17 cellular contexts compared by ENCODE assay signal in the genomic region with DNA sequence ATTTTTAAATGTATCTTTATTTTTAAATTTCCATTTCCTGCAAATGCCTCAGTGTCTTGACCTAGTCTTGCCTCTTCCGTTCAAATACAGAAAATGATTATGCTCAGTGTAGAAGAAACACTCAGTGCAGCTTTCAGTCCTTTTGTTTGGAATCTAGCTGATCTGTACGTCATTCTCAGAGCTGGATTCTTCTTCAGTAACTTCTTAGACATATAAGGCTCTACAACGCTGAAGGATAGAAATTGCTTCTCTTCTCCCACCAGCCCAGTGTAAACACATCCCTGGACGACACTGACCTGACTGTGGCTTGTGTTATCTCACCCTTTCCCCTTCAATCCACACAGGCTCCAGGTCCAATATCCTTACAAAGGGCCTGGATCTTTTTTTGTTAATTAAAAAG. TPM values are rescaled to one million over a fixed set of nuclear protein-coding genes. Genes with fewer than 3 reads are reported as not detected.
A peak's percentile ranks its signal among the peaks of the same experiment; 100 is the strongest.
DNase-seq lines count a peak whose midpoint lies in the region; ATAC-seq, FAIRE-seq and TF ChIP-seq lines count a peak whose summit lies in the region.
"Had no signal": no experiment of that assay in that cellular context is flagged by ENCODE, and none has a peak within 500 bp of the region (broad histone marks: within the 10 kb centered on the region; RNA-seq: fewer than 3 reads in every experiment).

No MANE protein-coding gene starts in this region.

- H3K4me3 Mint-ChIP-seq in astrocyte (ENCODE audit: unreplicated experiment), result no peak overlapping the region
- peak overlapping the region; percentile 45 for H3K4me3 Mint-ChIP-seq in neural crest cell
- H3K4me3 Mint-ChIP-seq in osteocyte (ENCODE audit: unreplicated experiment), result no peak overlapping the region
- H3K4me3 Mint-ChIP-seq: activated CD8-positive, alpha-beta memory T cell treated with anti-CD3 and anti-CD28 coated beads, Interleukin-2, amount 10 ng/mL, durations not matched to agents 7 days and 5 days; effector memory CD8-positive, alpha-beta T cell; immature natural killer cell; T-helper 17 cell had no signal

- H3K79me2 ChIP-seq in astrocyte (ENCODE audit: insufficient read depth, low read length), result peaks cover 18% of the 10 kb centered on the region

- no peak overlapping the region for H2AFZ ChIP-seq in astrocyte (ENCODE audit: low read depth, low read length)

- no peak for FAIRE-seq in astrocyte (lab: Jason Lieb, UNC)
- FAIRE-seq: bronchial epithelial cell, HTR-8/SVneo had no signal

- no peaks in the 10 kb centered on the region for H3K27me3 Mint-ChIP-seq in astrocyte (ENCODE audit: low read depth, unreplicated experiment)
- peaks cover 9% of the 10 kb centered on the region for H3K27me3 Mint-ChIP-seq in neural crest cell (ENCODE audit: low read depth)
- no peaks in the 10 kb centered on the region for H3K27me3 Mint-ChIP-seq in osteocyte (ENCODE audit: unreplicated experiment)

- peaks cover 7% of the 10 kb centered on the region for H3K9me3 Mint-ChIP-seq in astrocyte (ENCODE audit: unreplicated experiment)
- H3K9me3 Mint-ChIP-seq in neural crest cell, result peaks cover 8% of the 10 kb centered on the region
- H3K9me3 Mint-ChIP-seq in osteocyte (ENCODE audit: unreplicated experiment), result peaks cover 5% of the 10 kb centered on the region
- H3K9me3 Mint-ChIP-seq: effector memory CD8-positive, alpha-beta T cell; immature natural killer cell had no signal

- H3K4me1 ChIP-seq in astrocyte (ENCODE audit: insufficient read depth, low read length) (peaks cover 12% of the 10 kb centered on the region), tibial nerve (peaks cover 0 to 33% (median 11%) of the 10 kb centered on the region in 4 donors), left lung (peaks cover 0 to 12% of the 10 kb centered on the region in 2 donors)

- H3K4me3 ChIP-seq in astrocyte (ENCODE audit: insufficient read depth, low read depth, low read length) (no peak overlapping the region), tibial nerve (no peak overlapping the region), left lung (no peak overlapping the region)
- H3K4me3 ChIP-seq: BLaER1 had no signal

- H3K4me1 Mint-ChIP-seq in astrocyte (ENCODE audit: low read depth, unreplicated experiment) (peaks cover 40% of the 10 kb centered on the region), neural crest cell (peaks cover 41% of the 10 kb centered on the region), osteocyte (ENCODE audit: unreplicated experiment) (peaks cover 22% of the 10 kb centered on the region)

- TF ChIP-seq CTCF in astrocyte (IDR thresholded peaks at IDR 0.05; ENCODE audit: insufficient read depth, low read depth, low read length) (no peak), neural crest cell (conservative IDR thresholded peaks at IDR 0.05) (no peak), tibial nerve (IDR thresholded peaks at IDR 0.05) (no peak), left lung (IDR thresholded peaks at IDR 0.05) (no peak), osteocyte (IDR thresholded peaks at IDR 0.05) (no peak)

- TF ChIP-seq EP300 in tibial nerve (IDR thresholded peaks at IDR 0.05), result no peak

- intact Hi-C loops in left lung (cut with DNase I), result no loop called here

- H3K36me3 Mint-ChIP-seq in astrocyte (ENCODE audit: low read depth, unreplicated experiment), result peaks cover 2% of the 10 kb centered on the region
- H3K36me3 Mint-ChIP-seq in neural crest cell (ENCODE audit: low read depth), result no peaks in the 10 kb centered on the region
- no peaks in the 10 kb centered on the region for H3K36me3 Mint-ChIP-seq in osteocyte (ENCODE audit: unreplicated experiment)
- H3K36me3 Mint-ChIP-seq: activated CD8-positive, alpha-beta memory T cell treated with anti-CD3 and anti-CD28 coated beads, Interleukin-2, amount 10 ng/mL, durations not matched to agents 7 days and 5 days; immature natural killer cell had no signal

- no peak for TF ChIP-seq POLR2A in tibial nerve (IDR thresholded peaks at IDR 0.05)

- no peak overlapping the region for H3K9ac ChIP-seq in astrocyte (ENCODE audit: low read length)
- H3K9ac ChIP-seq: BLaER1 had no signal

- H3K4me2 ChIP-seq in astrocyte (ENCODE audit: low read length), result no peak overlapping the region
- H3K4me2 ChIP-seq: BLaER1 had no signal

- H3K9me3 ChIP-seq in astrocyte (ENCODE audit: insufficient read depth, low read depth, low read length) (peaks cover 5% of the 10 kb centered on the region), tibial nerve (peaks cover 0 to 9% (median 0%) of the 10 kb centered on the region in 4 donors), left lung (no peaks in the 10 kb centered on the region)

- H3K27ac Mint-ChIP-seq in astrocyte (ENCODE audit: unreplicated experiment), result peak overlapping the region; percentile 76
- no peak overlapping the region for H3K27ac Mint-ChIP-seq in neural crest cell (ENCODE audit: unreplicated experiment)
- H3K27ac Mint-ChIP-seq in osteocyte (ENCODE audit: unreplicated experiment), result no peak overlapping the region
- H3K27ac Mint-ChIP-seq: activated CD8-positive, alpha-beta memory T cell treated with anti-CD3 and anti-CD28 coated beads, Interleukin-2, amount 10 ng/mL, durations not matched to agents 7 days and 5 days; immature natural killer cell; T-helper 17 cell had no signal

- no peak for ATAC-seq in left lung
- ATAC-seq in HG02870 (IDR thresholded peaks at IDR 0.05; ENCODE audit: unreplicated experiment), result no peak
- ATAC-seq: activated CD8-positive, alpha-beta memory T cell treated with anti-CD3 and anti-CD28 coated beads, Interleukin-2, amount 10 ng/mL, durations not matched to agents 7 days and 5 days; effector memory CD8-positive, alpha-beta T cell; T-helper 17 cell had no signal

- WGBS in tibial nerve, 2 donors, result 22 to 31% methylated on average over 4 of the region's 4 CpGs

- H3K27ac ChIP-seq in astrocyte (ENCODE audit: low read depth, low read length), result no peak overlapping the region
- peak overlapping the region in 3 of 4 donors; percentile 2 to 56 (median 50) for H3K27ac ChIP-seq in tibial nerve
- H3K27ac ChIP-seq in left lung, result peak overlapping the region in 1 of 2 donors; percentile 33
- H3K27ac ChIP-seq: BLaER1 had no signal

- peak; percentile 64 for DNase-seq in astrocyte (ENCODE audit: low read depth)
- peak; percentile 52 for DNase-seq in fibroblast of peridontal ligament (ENCODE audit: extremely low read depth)
- no peak for DNase-seq in neural crest cell (ENCODE audit: low read depth, low spot score)
- DNase-seq in tibial nerve (ENCODE audit: low spot score in 2 of 2), result no peak
- DNase-seq in left lung, result no peak
- no peak for DNase-seq in osteocyte (ENCODE audit: extremely low spot score, unreplicated experiment)
- DNase-seq: activated CD8-positive, alpha-beta memory T cell treated with anti-CD3 and anti-CD28 coated beads, Interleukin-2, amount 10 ng/mL, durations not matched to agents 7 days and 5 days; activated naive CD4-positive, alpha-beta T cell treated with Interleukin-2 at 50 U/mL for 16 hours; DMS153; effector memory CD8-positive, alpha-beta T cell; immature natural killer cell; stimulated activated CD4-positive, alpha-beta T cell treated with anti-CD3 and anti-CD28 coated beads, Interleukin-4, amount 100 ng/mL, for 1 hour; T-helper 17 cell had no signal

- no peaks in the 10 kb centered on the region for H3K36me3 ChIP-seq in astrocyte (ENCODE audit: insufficient read depth, low read length)
- no peaks in the 10 kb centered on the region for H3K36me3 ChIP-seq in tibial nerve
- H3K36me3 ChIP-seq in left lung, result no peaks in the 10 kb centered on the region
- H3K36me3 ChIP-seq: BLaER1 had no signal

- peaks cover under 1% of the 10 kb centered on the region for H4K20me1 ChIP-seq in astrocyte (ENCODE audit: insufficient read depth, low read length)
- H4K20me1 ChIP-seq: BLaER1 had no signal

- no peaks in the 10 kb centered on the region for H3K27me3 ChIP-seq in astrocyte (ENCODE audit: insufficient read depth, low read length)
- H3K27me3 ChIP-seq in tibial nerve, result no peaks in the 10 kb centered on the region
- no peaks in the 10 kb centered on the region for H3K27me3 ChIP-seq in left lung
- H3K27me3 ChIP-seq: BLaER1 had no signal

RNA-seq across cellular contexts. Expression of gene ALDH1B1, which starts 3.2 kb away (rescaled TPM):
- total RNA-seq in astrocyte, result 124 and 137 TPM in 2 replicates
- 32.9 and 37.3 TPM in 2 replicates for total RNA-seq in neural crest cell
- total RNA-seq in tibial nerve, result 10 to 100 TPM in 2 of 4 donors, 1 to 10 TPM in 2; 7.9 to 15.3 (median 11.0) TPM
- total RNA-seq in left lung, result 10 to 100 TPM; 18.3 to 27.1 TPM
- total RNA-seq in osteocyte, result 10.5 and 10.7 TPM in 2 replicates

RNA-seq across cellular contexts. Expression of gene IGFBPL1, which starts 34.9 kb away (rescaled TPM):
- total RNA-seq in astrocyte, result 5.6 and 11.0 TPM in 2 replicates
- total RNA-seq in neural crest cell, result 58.9 and 63.8 TPM in 2 replicates
- under 1 TPM in 1 of 4 donors, not detected in 3; 0.60 TPM for total RNA-seq in tibial nerve
- 1 to 10 TPM; 3.2 to 5.9 TPM for total RNA-seq in left lung
- total RNA-seq in osteocyte, result 1.7 and 2.8 TPM in 2 replicates
- total RNA-seq: activated CD8-positive, alpha-beta memory T cell treated with anti-CD3 and anti-CD28 coated beads, Interleukin-2, amount 10 ng/mL, durations not matched to agents 7 days and 5 days; bronchial epithelial cell; T-helper 17 cell had no signal

Comparison
In these comparisons a context has a peak if more than half of its experiments do, and no peak if none do; other contexts are left out.
1. DNase-seq: peak in astrocyte (single experiment) and fibroblast of peridontal ligament (single experiment); none in neural crest cell (single experiment), tibial nerve (0 of 2), left lung (0 of 2) and osteocyte (single experiment).